8 cellular contexts compared by ENCODE assay signal in the genomic region with DNA sequence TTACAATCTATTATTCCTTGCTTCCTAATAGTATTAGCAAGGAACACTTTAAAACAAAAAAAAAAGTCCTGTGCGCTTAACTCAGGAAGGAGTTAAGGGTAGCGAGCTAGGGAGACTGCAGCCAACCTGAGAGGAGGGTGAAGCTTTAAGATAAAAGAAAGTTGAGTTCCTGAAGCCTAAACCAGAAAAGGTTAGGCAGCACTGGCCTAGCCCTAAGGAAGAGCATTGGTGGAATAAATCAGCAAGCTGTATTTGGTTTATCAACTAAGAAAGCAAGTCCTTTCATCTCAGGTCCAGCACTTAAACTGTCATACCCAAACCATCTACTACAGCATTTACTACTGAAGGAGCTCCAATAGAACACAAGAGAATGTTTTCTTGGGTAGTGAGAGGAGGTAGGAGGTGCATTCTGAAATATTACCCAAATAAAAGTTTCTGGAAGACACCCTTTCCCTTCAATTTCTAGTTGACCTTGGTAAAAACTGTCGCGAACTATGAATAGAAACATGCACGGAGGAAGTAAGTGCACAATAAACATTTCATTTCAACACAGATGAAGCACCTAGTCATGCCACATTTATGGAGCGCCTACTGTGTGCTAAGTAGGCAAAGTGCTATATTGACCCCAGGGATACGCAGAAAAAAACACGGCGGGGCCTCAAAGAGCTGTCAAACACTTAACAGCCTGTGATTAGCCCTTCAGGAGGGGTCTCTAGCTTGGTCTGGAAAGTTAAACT. TPM values are rescaled to one million over a fixed set of nuclear protein-coding genes. Genes with fewer than 3 reads are reported as not detected.
DNase-seq lines count a peak whose midpoint lies in the region; ATAC-seq, FAIRE-seq and TF ChIP-seq lines count a peak whose summit lies in the region.

No MANE protein-coding gene starts in this region.

- in situ Hi-C loops in K562 (cut with MboI) = no loop called here

- TF ChIP-seq CTCF in K562 (IDR thresholded peaks at IDR 0.05 in 2 of 3, conservative IDR thresholded peaks at IDR 0.05 in 1 of 3; ENCODE audit: insufficient read depth in 2 of 3, low read depth in 1 of 3, low read length in 3 of 3) = no peak

- TF ChIP-seq EP300 in K562 (IDR thresholded peaks at IDR 0.05; ENCODE audit: low read length) = no peak

- BruUV-seq in K562 (replicated peaks; lab: Mats Ljungman, UMichigan) = no TSS peak

- H3K27me3 Mint-ChIP-seq in memory B cell = no peaks in the 10 kb centered on the region

- H3K27ac ChIP-seq in ACC112 (ENCODE audit: low read depth, low read length) = peak overlapping the region; percentile 83
- peak overlapping the region; percentile 79 for H3K27ac ChIP-seq in K562 (ENCODE audit: extremely low read depth, low read depth, low read length)

- H2AFZ ChIP-seq in ACC112 (ENCODE audit: low read length, unreplicated experiment) (peak overlapping the region; percentile 93), K562 (ENCODE audit: low read depth, low read length) (peak overlapping the region; percentile 88)

- H3K4me1 Mint-ChIP-seq in memory B cell = peaks cover 15% of the 10 kb centered on the region

- H3K79me2 ChIP-seq in ACC112 (ENCODE audit: control insufficient read depth, insufficient read depth, low read length, unreplicated experiment) (peaks cover 35% of the 10 kb centered on the region), K562 (ENCODE audit: control insufficient read depth, insufficient read depth, low read length) (peaks cover 40% of the 10 kb centered on the region)

- peak in 1 of 4 experiments; percentile 51 for DNase-seq in K562 (ENCODE audit: extremely low read depth in 1 of 4, low spot score in 3 of 4)
- no peak for DNase-seq in memory B cell (ENCODE audit: low spot score in 2 of 2)
- no peak for DNase-seq in RCC 7860 (ENCODE audit: low spot score)
- DNase-seq in stimulated activated CD4-positive, alpha-beta T cell treated with anti-CD3 and anti-CD28 coated beads, Interleukin-12 subunit alpha, Interleukin-12 subunit beta, amount 100 ng/mL, for 4 hours = no peak
- no peak for DNase-seq in NCI-H748 (lab: John Stamatoyannopoulos, UW; ENCODE audit: unreplicated experiment)

- ATAC-seq in HG02678 (IDR thresholded peaks at IDR 0.05; ENCODE audit: unreplicated experiment) = peak; percentile 1
- ATAC-seq in K562 = peak; percentile 20
- no peak for ATAC-seq in memory B cell (ENCODE audit: low read depth)
- ATAC-seq in GM21529 (IDR thresholded peaks at IDR 0.05; ENCODE audit: unreplicated experiment) = no peak

- peaks cover 3% of the 10 kb centered on the region for H3K36me3 Mint-ChIP-seq in memory B cell

- no peaks in the 10 kb centered on the region for H3K9me3 Mint-ChIP-seq in memory B cell

- peak overlapping the region; percentile 82 for H3K4me2 ChIP-seq in K562 (ENCODE audit: insufficient read depth, low read length)

- 8% methylated on average over 9 of the region's 9 CpGs for WGBS in K562 (ENCODE audit: insufficient coverage, low coverage, missing lambda C conversion rate)

- H3K4me3 Mint-ChIP-seq in memory B cell = peak overlapping the region; percentile 89

- intact Hi-C loops in K562 (cut with micrococcal nuclease) = loop anchor here (1.0 to 2.0 kb wide), 2 partner anchors 33 to 45 kb away; a partner anchor contains a TSS

- POLR2A ChIA-PET in K562 (lab: Yijun Ruan, JAX) = interaction anchor here (0.7 to 4.9 kb wide), 13 partner anchors 10 to 146 kb away, joined by 3 to 29 read pairs (median 6); a partner anchor contains a TSS

- CTCF ChIA-PET in K562 (lab: Yijun Ruan, JAX; ENCODE audit: low intra/inter-chr PET ratio) = no interaction called here

- TF ChIP-seq RAD21 in K562 (CRISPR knock-in tag; conservative IDR thresholded peaks at IDR 0.05 in 1 of 2, IDR thresholded peaks at IDR 0.05 in 1 of 2) = no peak

- H3K9ac ChIP-seq in K562 (ENCODE audit: insufficient read depth in 1 of 2, low read depth in 2 of 2, low read length in 2 of 2) = peak overlapping the region; percentile 83 to 94

- FAIRE-seq in K562 (lab: Jason Lieb, UNC) (peak; percentile 29), RCC 7860 (lab: Jason Lieb, UNC) (no peak)

- H3K27ac Mint-ChIP-seq in memory B cell = peak overlapping the region; percentile 65

- peak overlapping the region; percentile 81 for H3K4me3 ChIP-seq in ACC112 (ENCODE audit: low read depth, low read length)
- H3K4me3 ChIP-seq in K562 = peak overlapping the region; percentile 73

- H3K27me3 ChIP-seq in ACC112 (ENCODE audit: insufficient read depth, low read length) = no peaks in the 10 kb centered on the region
- H3K27me3 ChIP-seq in K562 (ENCODE audit: control insufficient read depth in 2 of 2, insufficient read depth in 2 of 2, low read length in 2 of 2) = no peaks in the 10 kb centered on the region

- H3K36me3 ChIP-seq in ACC112 (ENCODE audit: insufficient read depth, low read length) = peaks cover 10% of the 10 kb centered on the region
- H3K36me3 ChIP-seq in K562 (ENCODE audit: control insufficient read depth, insufficient read depth, low read length) = peaks cover 35% of the 10 kb centered on the region

- H3K9me1 ChIP-seq in K562 (ENCODE audit: control insufficient read depth, insufficient read depth, low read length) = no peaks in the 10 kb centered on the region

- H3K4me1 ChIP-seq in ACC112 (ENCODE audit: control insufficient read depth, insufficient read depth, low read length, unreplicated experiment) (peaks cover 13% of the 10 kb centered on the region), K562 (replicated peaks in 1 of 2; ENCODE audit: control insufficient read depth in 2 of 2, insufficient read depth in 2 of 2, low read length in 2 of 2) (peaks cover 10 to 18% of the 10 kb centered on the region in 2 experiments; a peak in 4 of 5 replicates)

- TF ChIP-seq POLR2A in K562 (conservative IDR thresholded peaks at IDR 0.05) = no peak

- no peaks in the 10 kb centered on the region for H3K9me3 ChIP-seq in K562 (replicated peaks; ENCODE audit: control insufficient read depth, insufficient read depth, low read depth, low read length)

- H4K20me1 ChIP-seq in K562 (replicated peaks; ENCODE audit: control insufficient read depth, insufficient read depth, low read length) = no peaks in the 10 kb centered on the region

RNA-seq across cellular contexts. Expression of a gene that starts 1.3 kb away (rescaled TPM):
- total RNA-seq in K562 (2011; cell fraction: chromatin; rRNA removed; ENCODE audit: low replicate concordance) = 4.8 and 10.3 TPM in 2 replicates
- total RNA-seq in K562 (2011; cell fraction: nucleolus; rRNA removed) = 2.8 and 4.2 TPM in 2 replicates
- total RNA-seq in K562 (2011; cell fraction: nucleoplasm; rRNA removed) = 4.3 and 8.2 TPM in 2 replicates
- 29.4 and 54.2 TPM in 2 replicates for total RNA-seq in K562 (2014; rRNA removed)
- total RNA-seq in K562 (2014; rRNA removed; fragmentation: Illumina TruSeq; extraction: Trizol) = 82.6 and 99.3 TPM in 2 replicates
- 61.4 and 72.1 TPM in 2 replicates for total RNA-seq in K562 (2015; rRNA removed; fragmentation: Illumina TruSeq; extraction: Trizol)
- total RNA-seq in K562 (2021) = 64.2 and 69.5 TPM in 2 replicates
- 21.4 and 47.8 TPM in 2 replicates for polyA plus RNA-seq in K562 (2011; rRNA removed)
- 10.6 and 15.4 TPM in 2 replicates for polyA plus RNA-seq in K562 (2011; cell fraction: cytosol; rRNA removed)
- polyA plus RNA-seq in K562 (2011; cell fraction: nucleus; rRNA removed) = 7.8 and 8.6 TPM in 2 replicates
- polyA plus RNA-seq in K562 (2012) = 56.4 and 76.0 TPM in 2 replicates
- polyA plus RNA-seq in K562 (2014; fragmentation: Illumina TruSeq; extraction: Trizol) = 47.7 and 55.1 TPM in 2 replicates
- 10 to 100 TPM; 13.3 to 16.8 TPM for polyA plus RNA-seq in K562 (2014; fragmentation: Nextera tagmentation; extraction: Ambion mirVana)
- 62.2 and 62.4 TPM in 2 replicates for polyA plus RNA-seq in K562 (2014; rRNA removed)
- 9.6 and 14.7 TPM in 2 replicates for polyA minus RNA-seq in K562 (2011; rRNA and poly(A)+ RNA removed)
- 5.5 and 6.5 TPM in 2 replicates for polyA minus RNA-seq in K562 (2011; cell fraction: cytosol; rRNA and poly(A)+ RNA removed)
- 3.6 and 5.6 TPM in 2 replicates for polyA minus RNA-seq in K562 (2011; cell fraction: nucleus; rRNA and poly(A)+ RNA removed)

RNA-seq across cellular contexts. Expression of a gene that starts 17.9 kb away (rescaled TPM):
- 67.4 and 171 TPM in 2 replicates for total RNA-seq in K562 (2011; cell fraction: chromatin; rRNA removed; ENCODE audit: low replicate concordance)
- 19.8 and 31.1 TPM in 2 replicates for total RNA-seq in K562 (2011; cell fraction: nucleolus; rRNA removed)
- 63.6 and 113 TPM in 2 replicates for total RNA-seq in K562 (2011; cell fraction: nucleoplasm; rRNA removed)
- total RNA-seq in K562 (2014; rRNA removed) = 19.0 and 20.1 TPM in 2 replicates
- total RNA-seq in K562 (2014; rRNA removed; fragmentation: Illumina TruSeq; extraction: Trizol) = 30.1 and 33.8 TPM in 2 replicates
- 23.6 and 26.0 TPM in 2 replicates for total RNA-seq in K562 (2015; rRNA removed; fragmentation: Illumina TruSeq; extraction: Trizol)
- 57.1 and 60.5 TPM in 2 replicates for total RNA-seq in K562 (2021)
- 41.3 and 61.7 TPM in 2 replicates for polyA plus RNA-seq in K562 (2011; rRNA removed)
- polyA plus RNA-seq in K562 (2011; cell fraction: cytosol; rRNA removed) = 7.8 and 13.1 TPM in 2 replicates
- polyA plus RNA-seq in K562 (2011; cell fraction: nucleus; rRNA removed) = 12.3 and 15.1 TPM in 2 replicates
- polyA plus RNA-seq in K562 (2012) = 18.3 and 35.0 TPM in 2 replicates
- polyA plus RNA-seq in K562 (2014; fragmentation: Illumina TruSeq; extraction: Trizol) = 35.1 and 42.5 TPM in 2 replicates
- polyA plus RNA-seq in K562 (2014; fragmentation: Nextera tagmentation; extraction: Ambion mirVana) = 10 to 100 TPM; 23.7 to 28.7 TPM
- polyA plus RNA-seq in K562 (2014; rRNA removed) = 28.8 and 30.1 TPM in 2 replicates
- polyA minus RNA-seq in K562 (2011; rRNA and poly(A)+ RNA removed) = 122 and 129 TPM in 2 replicates
- 24.0 and 28.8 TPM in 2 replicates for polyA minus RNA-seq in K562 (2011; cell fraction: cytosol; rRNA and poly(A)+ RNA removed)
- 42.7 and 68.6 TPM in 2 replicates for polyA minus RNA-seq in K562 (2011; cell fraction: nucleus; rRNA and poly(A)+ RNA removed)

RNA-seq across cellular contexts. Expression of a gene that starts 44.5 kb away (rescaled TPM):
- 38.1 and 70.7 TPM in 2 replicates for total RNA-seq in K562 (2011; cell fraction: chromatin; rRNA removed; ENCODE audit: low replicate concordance)
- 42.0 and 43.2 TPM in 2 replicates for total RNA-seq in K562 (2011; cell fraction: nucleolus; rRNA removed)
- total RNA-seq in K562 (2011; cell fraction: nucleoplasm; rRNA removed) = 50.5 and 80.9 TPM in 2 replicates
- total RNA-seq in K562 (2014; rRNA removed) = 118 and 156 TPM in 2 replicates
- total RNA-seq in K562 (2014; rRNA removed; fragmentation: Illumina TruSeq; extraction: Trizol) = 128 and 147 TPM in 2 replicates
- total RNA-seq in K562 (2015; rRNA removed; fragmentation: Illumina TruSeq; extraction: Trizol) = 128 TPM in 2 replicates
- total RNA-seq in K562 (2021) = 101 and 110 TPM in 2 replicates
- polyA plus RNA-seq in K562 (2011; rRNA removed) = 46.1 and 56.4 TPM in 2 replicates
- polyA plus RNA-seq in K562 (2011; cell fraction: cytosol; rRNA removed) = 24.7 and 26.1 TPM in 2 replicates
- 19.7 and 22.2 TPM in 2 replicates for polyA plus RNA-seq in K562 (2011; cell fraction: nucleus; rRNA removed)
- polyA plus RNA-seq in K562 (2012) = 22.6 and 31.7 TPM in 2 replicates
- polyA plus RNA-seq in K562 (2014; fragmentation: Illumina TruSeq; extraction: Trizol) = 24.9 and 28.5 TPM in 2 replicates
- 100 to 1,000 TPM in 1 of 2 experiments, 10 to 100 TPM in 1; 49.2 to 187 TPM for polyA plus RNA-seq in K562 (2014; fragmentation: Nextera tagmentation; extraction: Ambion mirVana)
- 27.7 and 32.0 TPM in 2 replicates for polyA plus RNA-seq in K562 (2014; rRNA removed)
- polyA minus RNA-seq in K562 (2011; rRNA and poly(A)+ RNA removed) = 285 and 314 TPM in 2 replicates
- polyA minus RNA-seq in K562 (2011; cell fraction: cytosol; rRNA and poly(A)+ RNA removed) = 101 and 165 TPM in 2 replicates
- 65.4 and 95.5 TPM in 2 replicates for polyA minus RNA-seq in K562 (2011; cell fraction: nucleus; rRNA and poly(A)+ RNA removed)

RNA-seq across cellular contexts. Expression of a gene that starts 44.8 kb away (rescaled TPM):
- total RNA-seq in K562 (2011; cell fraction: chromatin; rRNA removed; ENCODE audit: low replicate concordance) = 52.2 and 140 TPM in 2 replicates
- 19.7 and 27.2 TPM in 2 replicates for total RNA-seq in K562 (2011; cell fraction: nucleolus; rRNA removed)
- 59.5 and 113 TPM in 2 replicates for total RNA-seq in K562 (2011; cell fraction: nucleoplasm; rRNA removed)
- total RNA-seq in K562 (2014; rRNA removed) (85.4 and 85.6 TPM in 2 replicates), K562 (2014; rRNA removed; fragmentation: Illumina TruSeq; extraction: Trizol) (114 and 132 TPM in 2 replicates), K562 (2015; rRNA removed; fragmentation: Illumina TruSeq; extraction: Trizol) (117 and 122 TPM in 2 replicates), K562 (2021) (133 and 138 TPM in 2 replicates)
- polyA plus RNA-seq in K562 (2011; rRNA removed) (117 and 174 TPM in 2 replicates), K562 (2014; fragmentation: Illumina TruSeq; extraction: Trizol) (188 and 206 TPM in 2 replicates), K562 (2014; fragmentation: Nextera tagmentation; extraction: Ambion mirVana) (10 to 100 TPM; 61.0 to 68.9 TPM), K562 (2014; rRNA removed) (151 and 180 TPM in 2 replicates)
- polyA plus RNA-seq in K562 (2011; cell fraction: cytosol; rRNA removed) = 21.6 and 39.4 TPM in 2 replicates
- polyA plus RNA-seq in K562 (2011; cell fraction: nucleus; rRNA removed) = 38.3 and 58.5 TPM in 2 replicates
- 89.5 and 112 TPM in 2 replicates for polyA plus RNA-seq in K562 (2012)
- polyA minus RNA-seq in K562 (2011; rRNA and poly(A)+ RNA removed) = 168 and 179 TPM in 2 replicates
- 44.0 and 70.9 TPM in 2 replicates for polyA minus RNA-seq in K562 (2011; cell fraction: cytosol; rRNA and poly(A)+ RNA removed)
- 62.3 and 92.4 TPM in 2 replicates for polyA minus RNA-seq in K562 (2011; cell fraction: nucleus; rRNA and poly(A)+ RNA removed)

Comparison
In these comparisons a context has a peak if more than half of its experiments do, and no peak if none do; other contexts are left out.
1. ATAC-seq: peak in HG02678 (single experiment) and K562 (single experiment); none in memory B cell (single experiment) and GM21529 (single experiment).